In genomic region chr17:37312137-37312923, GRCh38 we compare ENCODE assay signal across 11 cellular contexts.
"Had no signal": no experiment of that assay in that cellular context is flagged by ENCODE, and none has a peak within 500 bp of the region (broad histone marks: within the 10 kb centered on the region; RNA-seq: fewer than 3 reads in every experiment).

No MANE protein-coding gene starts in this region.

- H3K9me3 ChIP-seq: gastroesophageal sphincter, left ventricle myocardium inferior, ovary, thoracic aorta had no signal

- H3K36me3 ChIP-seq: gastroesophageal sphincter, left ventricle myocardium inferior, ovary, thoracic aorta had no signal

- H3K27ac ChIP-seq: cardiac muscle cell, gastroesophageal sphincter, left ventricle myocardium inferior, ovary, thoracic aorta, VCaP had no signal

- H3K27me3 ChIP-seq: cardiac muscle cell, gastroesophageal sphincter, ovary had no signal

- DNase-seq: activated CD4-positive, alpha-beta memory T cell treated with anti-CD3 and anti-CD28 coated beads, Interleukin-2, amount 10 ng/mL, durations not matched to agents 7 days and 5 days; activated CD4-positive, alpha-beta T cell treated with anti-CD3 and anti-CD28 coated beads for 36 hours; kidney; left ventricle myocardium inferior; ovary; stimulated activated CD4-positive, alpha-beta T cell treated with anti-CD3 and anti-CD28 coated beads, Interleukin-15, amount 100 ng/mL, for 24 hours; stimulated activated CD4-positive, alpha-beta T cell treated with anti-CD3 and anti-CD28 coated beads, Interleukin-4, amount 100 ng/mL, for 24 hours had no signal

- H3K4me1 ChIP-seq: gastroesophageal sphincter, left ventricle myocardium inferior had no signal

- H3K4me3 ChIP-seq: cardiac muscle cell, gastroesophageal sphincter, left ventricle myocardium inferior, ovary, thoracic aorta had no signal

- ATAC-seq: activated CD4-positive, alpha-beta T cell treated with anti-CD3 and anti-CD28 coated beads for 36 hours; gastroesophageal sphincter had no signal
